Comparison of ENCODE assay signal across 2 cellular contexts in the genomic region with DNA sequence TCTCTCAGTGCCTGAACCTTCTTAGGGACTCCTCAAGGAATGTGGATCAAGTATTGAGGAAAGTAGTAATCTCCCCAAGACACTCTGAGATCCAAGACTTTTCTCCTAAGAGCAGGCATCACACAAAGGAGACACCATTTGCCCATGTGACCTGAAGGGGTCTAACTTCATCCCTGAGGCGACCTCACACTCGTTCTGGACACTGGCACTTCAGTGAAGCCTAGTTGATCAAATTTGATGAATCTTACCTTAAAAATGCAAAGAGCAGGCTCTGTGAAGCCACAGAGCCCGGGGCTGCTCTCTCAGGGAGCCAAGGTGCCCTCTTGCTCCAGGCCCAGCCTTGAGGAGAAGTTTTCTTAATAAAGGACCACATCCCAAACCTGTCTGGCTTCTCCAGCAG.
TF ChIP-seq lines count a peak whose summit lies in the region.

No MANE protein-coding gene starts in this region.

TF ChIP-seq in SK-N-SH, 30 proteins besides CTCF, POLR2A, EP300 and RAD21:
- TF ChIP-seq EZH2phosphoT487 (IDR thresholded peaks at IDR 0.05; ENCODE audit: borderline replicate concordance, low read depth) = no peak
- TF ChIP-seq USF1 (IDR thresholded peaks at IDR 0.05; ENCODE audit: borderline replicate concordance, low read depth) = no peak
- no peak for TF ChIP-seq CHD2 (IDR thresholded peaks at IDR 0.05; ENCODE audit: low read length, partially characterized antibody)
- TF ChIP-seq, protein P1, sequence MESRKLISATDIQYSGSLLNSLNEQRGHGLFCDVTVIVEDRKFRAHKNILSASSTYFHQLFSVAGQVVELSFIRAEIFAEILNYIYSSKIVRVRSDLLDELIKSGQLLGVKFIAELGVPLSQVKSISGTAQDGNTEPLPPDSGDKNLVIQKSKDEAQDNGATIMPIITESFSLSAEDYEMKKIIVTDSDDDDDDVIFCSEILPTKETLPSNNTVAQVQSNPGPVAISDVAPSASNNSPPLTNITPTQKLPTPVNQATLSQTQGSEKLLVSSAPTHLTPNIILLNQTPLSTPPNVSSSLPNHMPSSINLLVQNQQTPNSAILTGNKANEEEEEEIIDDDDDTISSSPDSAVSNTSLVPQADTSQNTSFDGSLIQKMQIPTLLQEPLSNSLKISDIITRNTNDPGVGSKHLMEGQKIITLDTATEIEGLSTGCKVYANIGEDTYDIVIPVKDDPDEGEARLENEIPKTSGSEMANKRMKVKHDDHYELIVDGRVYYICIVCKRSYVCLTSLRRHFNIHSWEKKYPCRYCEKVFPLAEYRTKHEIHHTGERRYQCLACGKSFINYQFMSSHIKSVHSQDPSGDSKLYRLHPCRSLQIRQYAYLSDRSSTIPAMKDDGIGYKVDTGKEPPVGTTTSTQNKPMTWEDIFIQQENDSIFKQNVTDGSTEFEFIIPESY (IDR thresholded peaks at IDR 0.05; ENCODE audit: borderline replicate concordance, low read depth) = no peak
- no peak for TF ChIP-seq TEAD4 (IDR thresholded peaks at IDR 0.05; ENCODE audit: borderline replicate concordance, insufficient read depth)
- no peak for TF ChIP-seq PBX3 (IDR thresholded peaks at IDR 0.05)
- TF ChIP-seq MAX (IDR thresholded peaks at IDR 0.05; ENCODE audit: low read depth) = no peak
- TF ChIP-seq NFIC (IDR thresholded peaks at IDR 0.05; ENCODE audit: borderline replicate concordance) = no peak
- TF ChIP-seq FOSL2 (IDR thresholded peaks at IDR 0.05; ENCODE audit: borderline replicate concordance, low read depth) = no peak
- TF ChIP-seq FOXM1 (IDR thresholded peaks at IDR 0.05; ENCODE audit: low read depth) = no peak
- TF ChIP-seq, protein P2, sequence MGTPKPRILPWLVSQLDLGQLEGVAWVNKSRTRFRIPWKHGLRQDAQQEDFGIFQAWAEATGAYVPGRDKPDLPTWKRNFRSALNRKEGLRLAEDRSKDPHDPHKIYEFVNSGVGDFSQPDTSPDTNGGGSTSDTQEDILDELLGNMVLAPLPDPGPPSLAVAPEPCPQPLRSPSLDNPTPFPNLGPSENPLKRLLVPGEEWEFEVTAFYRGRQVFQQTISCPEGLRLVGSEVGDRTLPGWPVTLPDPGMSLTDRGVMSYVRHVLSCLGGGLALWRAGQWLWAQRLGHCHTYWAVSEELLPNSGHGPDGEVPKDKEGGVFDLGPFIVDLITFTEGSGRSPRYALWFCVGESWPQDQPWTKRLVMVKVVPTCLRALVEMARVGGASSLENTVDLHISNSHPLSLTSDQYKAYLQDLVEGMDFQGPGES (IDR thresholded peaks at IDR 0.05; ENCODE audit: low read depth, low read length) = no peak
- TF ChIP-seq NRF1 (IDR thresholded peaks at IDR 0.05; ENCODE audit: low read depth, low read length) = no peak
- no peak for TF ChIP-seq TCF12 (IDR thresholded peaks at IDR 0.05)

TF ChIP-seq in SK-N-SH treated with all-trans-retinoic acid at 6 μM for 48 hours, 23 proteins besides CTCF, POLR2A, EP300 and RAD21:
- TF ChIP-seq, protein P3, sequence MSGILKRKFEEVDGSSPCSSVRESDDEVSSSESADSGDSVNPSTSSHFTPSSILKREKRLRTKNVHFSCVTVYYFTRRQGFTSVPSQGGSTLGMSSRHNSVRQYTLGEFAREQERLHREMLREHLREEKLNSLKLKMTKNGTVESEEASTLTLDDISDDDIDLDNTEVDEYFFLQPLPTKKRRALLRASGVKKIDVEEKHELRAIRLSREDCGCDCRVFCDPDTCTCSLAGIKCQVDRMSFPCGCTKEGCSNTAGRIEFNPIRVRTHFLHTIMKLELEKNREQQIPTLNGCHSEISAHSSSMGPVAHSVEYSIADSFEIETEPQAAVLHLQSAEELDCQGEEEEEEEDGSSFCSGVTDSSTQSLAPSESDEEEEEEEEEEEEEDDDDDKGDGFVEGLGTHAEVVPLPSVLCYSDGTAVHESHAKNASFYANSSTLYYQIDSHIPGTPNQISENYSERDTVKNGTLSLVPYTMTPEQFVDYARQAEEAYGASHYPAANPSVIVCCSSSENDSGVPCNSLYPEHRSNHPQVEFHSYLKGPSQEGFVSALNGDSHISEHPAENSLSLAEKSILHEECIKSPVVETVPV (CRISPR knock-in tag; IDR thresholded peaks at IDR 0.05) = no peak
- TF ChIP-seq BACH2 (CRISPR knock-in tag; IDR thresholded peaks at IDR 0.05; ENCODE audit: borderline replicate concordance) (no peak), ISL1 (CRISPR knock-in tag; IDR thresholded peaks at IDR 0.05) (no peak), PATZ1 (CRISPR knock-in tag; IDR thresholded peaks at IDR 0.05; ENCODE audit: borderline replicate concordance) (no peak)
TF ChIP-seq in SK-N-SH treated with all-trans-retinoic acid at 6 μM for 48 hours: peak in this region for 0.
